ENCODE assay signal across 8 cellular contexts in genomic region chrX:15269618-15270521, GRCh38. TPM values are rescaled to one million over a fixed set of nuclear protein-coding genes. Genes with fewer than 3 reads are reported as not detected.
DNase-seq lines count a peak whose midpoint lies in the region; ATAC-seq and TF ChIP-seq lines count a peak whose summit lies in the region.

TSS of gene ASB9 (minus strand) at chrX:15270083. CDS start at chrX:15269874, 209 bp downstream.

- no peak for TF ChIP-seq CTCF in GM12865 (IDR thresholded peaks at IDR 0.05; ENCODE audit: insufficient read depth, low read depth, low read length, missing control alignments)
- TF ChIP-seq CTCF in gastroesophageal sphincter (IDR thresholded peaks at IDR 0.05) = no peak
- no peak for TF ChIP-seq CTCF in WERI-Rb-1 (IDR thresholded peaks at IDR 0.05; ENCODE audit: low read depth, low read length)

- H3K4me2 ChIP-seq in Karpas-422 (ENCODE audit: low read depth, low read length, poor library complexity, severe bottlenecking) = no peak within 1 kb of the TSS

- H3K4me3 ChIP-seq in GM12865 (ENCODE audit: low read depth, low read length) (no peak within 1 kb of the TSS), Karpas-422 (ENCODE audit: low read length) (no peak within 1 kb of the TSS), gastroesophageal sphincter (peak within 1 kb of the TSS in 1 of 2 donors; percentile 23), WERI-Rb-1 (ENCODE audit: low read depth, low read length) (no peak within 1 kb of the TSS)

- no peaks in the 10 kb centered on the region for H3K9me2 ChIP-seq in Karpas-422 (replicated peaks; ENCODE audit: insufficient read depth, low read length)

- no peak for TF ChIP-seq POLR2A in gastroesophageal sphincter (IDR thresholded peaks at IDR 0.05)

- H3K9ac ChIP-seq in Karpas-422 (ENCODE audit: low read length) = no peak within 1 kb of the TSS

- peaks cover 26% of the 10 kb centered on the region for H3K27me3 Mint-ChIP-seq in activated T-cell treated with anti-CD3 and anti-CD28 coated beads, Interleukin-2, amount 50 U/mL, for 24 hours

- no peaks in the 10 kb centered on the region for H3K4me1 ChIP-seq in Karpas-422 (ENCODE audit: low read length)
- no peaks in the 10 kb centered on the region for H3K4me1 ChIP-seq in gastroesophageal sphincter

- H3K27ac Mint-ChIP-seq in activated T-cell treated with anti-CD3 and anti-CD28 coated beads, Interleukin-2, amount 50 U/mL, for 24 hours = peak within 1 kb of the TSS; percentile 1

- no peaks in the 10 kb centered on the region for H3K36me3 Mint-ChIP-seq in activated T-cell treated with anti-CD3 and anti-CD28 coated beads, Interleukin-2, amount 50 U/mL, for 24 hours (ENCODE audit: low read depth)

- 14 to 31% methylated on average over 2 of the region's 15 CpGs for WGBS in gastroesophageal sphincter (ENCODE audit: low coverage in 1 of 2), 2 donors

- H3K9me3 ChIP-seq in Karpas-422 (ENCODE audit: low read length) (no peaks in the 10 kb centered on the region), gastroesophageal sphincter (no peaks in the 10 kb centered on the region), WERI-Rb-1 (ENCODE audit: severe bottlenecking) (peaks cover 4% of the 10 kb centered on the region)

- peaks cover 12% of the 10 kb centered on the region for H3K4me1 Mint-ChIP-seq in activated T-cell treated with anti-CD3 and anti-CD28 coated beads, Interleukin-2, amount 50 U/mL, for 24 hours (ENCODE audit: low read depth)

- H3K27me3 ChIP-seq in Karpas-422 (ENCODE audit: low read length) (no peaks in the 10 kb centered on the region), gastroesophageal sphincter (no peaks in the 10 kb centered on the region), WERI-Rb-1 (ENCODE audit: insufficient read depth, low read depth, severe bottlenecking) (peaks cover 48% of the 10 kb centered on the region)

- H3K36me3 ChIP-seq in Karpas-422 (ENCODE audit: insufficient read depth, low read length) (no peaks in the 10 kb centered on the region), gastroesophageal sphincter (no peaks in the 10 kb centered on the region), WERI-Rb-1 (no peaks in the 10 kb centered on the region)

- no peaks in the 10 kb centered on the region for H4K20me1 ChIP-seq in Karpas-422 (ENCODE audit: insufficient read depth, low read depth, low read length)

- peak within 1 kb of the TSS; percentile 0 for H3K4me3 Mint-ChIP-seq in activated T-cell treated with anti-CD3 and anti-CD28 coated beads, Interleukin-2, amount 50 U/mL, for 24 hours

- H3K9me3 Mint-ChIP-seq in activated T-cell treated with anti-CD3 and anti-CD28 coated beads, Interleukin-2, amount 50 U/mL, for 24 hours = no peaks in the 10 kb centered on the region

- TF ChIP-seq EP300 in gastroesophageal sphincter (IDR thresholded peaks at IDR 0.05) = no peak

- H2AFZ ChIP-seq in Karpas-422 (ENCODE audit: low read length) = 0 out of 2 replicates have a peak within 1 kb of the TSS, but pooled peaks have one; percentile 28

- peak; percentile 90 for DNase-seq in A172 (ENCODE audit: low spot score)
- peak; percentile 22 for DNase-seq in GM12865 (ENCODE audit: low read depth)
- no peak for DNase-seq in Karpas-422
- DNase-seq in activated T-cell treated with anti-CD3 and anti-CD28 coated beads, Interleukin-2, amount 50 U/mL, for 24 hours = peak; percentile 32
- DNase-seq in retina = peak; percentile 12
- no peak for DNase-seq in WERI-Rb-1

- H3K27ac ChIP-seq in Karpas-422 (ENCODE audit: low read length) (no peak within 1 kb of the TSS), gastroesophageal sphincter (peak within 1 kb of the TSS in 1 of 4 donors; percentile 4), WERI-Rb-1 (no peak within 1 kb of the TSS)

- peak; percentile 67 for ATAC-seq in gastroesophageal sphincter
- no peak for ATAC-seq in GM19467 (IDR thresholded peaks at IDR 0.05; ENCODE audit: unreplicated experiment)

- H3K79me2 ChIP-seq in Karpas-422 (ENCODE audit: low read length) = no peaks in the 10 kb centered on the region

RNA-seq across cellular contexts. Expression of gene ASB9, which starts in this region (rescaled TPM):
- 25.4 and 33.8 TPM in 2 replicates for total RNA-seq in A172 (2014; rRNA removed; shearing (Covaris generic))
- not detected in 2 replicates for total RNA-seq in Karpas-422 (2014; rRNA removed; shearing (Covaris generic); ENCODE audit: low replicate concordance)
- 1 to 10 TPM in 3 of 4 donors, not detected in 1; 1.2 to 4.4 (median 2.8) TPM for total RNA-seq in gastroesophageal sphincter

Comparison
In these comparisons a context has a peak if more than half of its experiments do, and no peak if none do; other contexts are left out.
1. DNase-seq: peak in A172 (single experiment), GM12865 (single experiment), activated T-cell treated with anti-CD3 and anti-CD28 coated beads, Interleukin-2, amount 50 U/mL, for 24 hours (single experiment) and retina (single experiment); none in Karpas-422 (single experiment) and WERI-Rb-1 (single experiment).